In genomic region chr10:70457759-70458305, GRCh38 we compare ENCODE assay signal across 11 cellular contexts. TPM values are rescaled to one million over a fixed set of nuclear protein-coding genes. Genes with fewer than 3 reads are reported as not detected.
DNase-seq lines count a peak whose midpoint lies in the region; ATAC-seq, FAIRE-seq and TF ChIP-seq lines count a peak whose summit lies in the region.
"Had no signal": no experiment of that assay in that cellular context is flagged by ENCODE, and none has a peak within 500 bp of the region (broad histone marks: within the 10 kb centered on the region; RNA-seq: fewer than 3 reads in every experiment).

No MANE protein-coding gene starts in this region.

- no TSS peak for BruUV-seq in IMR-90 (replicated peaks; lab: Mats Ljungman, UMichigan)

- no peak overlapping the region for H3K27ac Mint-ChIP-seq in activated CD8-positive, alpha-beta T cell treated with anti-CD3 and anti-CD28 coated beads, Interleukin-2, amount 10 ng/mL, durations not matched to agents 7 days and 5 days

- no peak overlapping the region for H2AK5ac ChIP-seq in IMR-90 (ENCODE audit: low read depth, low read length)
- H2AK5ac ChIP-seq in mesendoderm (ENCODE audit: low read length): no peak overlapping the region

- H3K18ac ChIP-seq in IMR-90 (ENCODE audit: low read depth, low read length): no peak overlapping the region
- peak overlapping the region; percentile 77 for H3K18ac ChIP-seq in mesendoderm (ENCODE audit: low read length)

- no peak for TF ChIP-seq CTCF in IMR-90 (conservative IDR thresholded peaks at IDR 0.05; ENCODE audit: low read depth, low read length)
- TF ChIP-seq CTCF in colonic mucosa (IDR thresholded peaks at IDR 0.05): no peak
- no peak for TF ChIP-seq CTCF in suprapubic skin (IDR thresholded peaks at IDR 0.05)

- peak overlapping the region; percentile 79 for H2AFZ ChIP-seq in IMR-90 (replicated peaks; ENCODE audit: low read length, poor library complexity)

- intact Hi-C loops in IMR-90 (cut with micrococcal nuclease): no loop called here
- intact Hi-C loops in colonic mucosa (cut with DNase I): no loop called here

- H3K56ac ChIP-seq in IMR-90 (ENCODE audit: extremely low read depth, insufficient read depth, low read length) (no peak overlapping the region), mesendoderm (ENCODE audit: low read length) (peak overlapping the region; percentile 84)

- no peaks in the 10 kb centered on the region for H3K9me3 Mint-ChIP-seq in activated CD8-positive, alpha-beta T cell treated with anti-CD3 and anti-CD28 coated beads, Interleukin-2, amount 10 ng/mL, durations not matched to agents 7 days and 5 days (ENCODE audit: insufficient read depth)
- H3K9me3 Mint-ChIP-seq: activated T-cell treated with anti-CD3 and anti-CD28 coated beads, Interleukin-2, amount 50 U/mL, for 4 hours had no signal

- CTCF ChIA-PET in IMR-90 (lab: Yijun Ruan, JAX): interaction anchor here (0.7 to 1.2 kb wide), 3 partner anchors 27 to 746 kb away, joined by 3 to 6 read pairs (median 3); no protein-coding TSS in a partner anchor
- CTCF ChIA-PET in activated CD8-positive, alpha-beta T cell treated with anti-CD3 and anti-CD28 coated beads, Interleukin-2, amount 10 ng/mL, durations not matched to agents 7 days and 5 days (lab: Charles Lee): no interaction called here

- H3K27me3 Mint-ChIP-seq in activated CD8-positive, alpha-beta T cell treated with anti-CD3 and anti-CD28 coated beads, Interleukin-2, amount 10 ng/mL, durations not matched to agents 7 days and 5 days (ENCODE audit: low read depth): peaks cover 45% of the 10 kb centered on the region

- no peaks in the 10 kb centered on the region for H3K36me3 ChIP-seq in IMR-90 (ENCODE audit: control insufficient read depth, insufficient read depth, low read length)
- no peaks in the 10 kb centered on the region for H3K36me3 ChIP-seq in colonic mucosa
- no peaks in the 10 kb centered on the region for H3K36me3 ChIP-seq in mesendoderm (ENCODE audit: control insufficient read depth, insufficient read depth, low read length)
- H3K36me3 ChIP-seq in suprapubic skin: no peaks in the 10 kb centered on the region
- H3K36me3 ChIP-seq: HAP-1 had no signal

- H3K14ac ChIP-seq in IMR-90 (replicated peaks; ENCODE audit: low read depth, low read length): no peak overlapping the region

- no peak overlapping the region for H3K4ac ChIP-seq in IMR-90 (ENCODE audit: low read depth, low read length)
- H3K4ac ChIP-seq in mesendoderm (ENCODE audit: low read depth, low read length): peak overlapping the region; percentile 26

- H4K8ac ChIP-seq in IMR-90 (ENCODE audit: low read depth in 2 of 2, low read length in 2 of 2) (no peak overlapping the region), mesendoderm (ENCODE audit: low read depth, low read length) (no peak overlapping the region)

- H3K4me3 ChIP-seq in IMR-90 (ENCODE audit: insufficient read depth, low read depth, low read length): no peak overlapping the region
- no peak overlapping the region for H3K4me3 ChIP-seq in colonic mucosa
- no peak overlapping the region for H3K4me3 ChIP-seq in mesendoderm (ENCODE audit: low read length)
- H3K4me3 ChIP-seq in suprapubic skin: peak overlapping the region; percentile 42
- H3K4me3 ChIP-seq: HAP-1 had no signal

- H3K4me1 Mint-ChIP-seq in activated CD8-positive, alpha-beta T cell treated with anti-CD3 and anti-CD28 coated beads, Interleukin-2, amount 10 ng/mL, durations not matched to agents 7 days and 5 days (ENCODE audit: low read depth): no peaks in the 10 kb centered on the region

- no peaks in the 10 kb centered on the region for H3K79me1 ChIP-seq in IMR-90 (ENCODE audit: low read depth in 1 of 2, low read length in 2 of 2)
- no peaks in the 10 kb centered on the region for H3K79me1 ChIP-seq in mesendoderm (ENCODE audit: low read length)

- no peak overlapping the region for H2BK15ac ChIP-seq in IMR-90 (ENCODE audit: low read depth, low read length)
- no peak overlapping the region for H2BK15ac ChIP-seq in mesendoderm (replicated peaks; ENCODE audit: low read depth)

- TF ChIP-seq EP300 in suprapubic skin (IDR thresholded peaks at IDR 0.05): no peak

- H3K79me2 ChIP-seq in mesendoderm (ENCODE audit: control insufficient read depth, insufficient read depth, low read length): no peaks in the 10 kb centered on the region

- no peak overlapping the region for H3K27ac ChIP-seq in IMR-90 (ENCODE audit: insufficient read depth, low read length)
- H3K27ac ChIP-seq in colonic mucosa: no peak overlapping the region
- H3K27ac ChIP-seq in mesendoderm (ENCODE audit: low read depth, low read length): peak overlapping the region; percentile 77
- H3K27ac ChIP-seq in suprapubic skin: no peak overlapping the region

- H4K91ac ChIP-seq in IMR-90 (ENCODE audit: insufficient read depth, low read depth, low read length): no peak overlapping the region

- H2BK5ac ChIP-seq in IMR-90 (ENCODE audit: low read depth, low read length, poor library complexity, severe bottlenecking) (no peak overlapping the region), mesendoderm (ENCODE audit: low read length) (no peak overlapping the region)

- ATAC-seq in IMR-90 (ENCODE audit: low read depth) (no peak), HG02588 (IDR thresholded peaks at IDR 0.05; ENCODE audit: unreplicated experiment) (no peak), HG03139 (IDR thresholded peaks at IDR 0.05; ENCODE audit: unreplicated experiment) (no peak)
- ATAC-seq in activated CD8-positive, alpha-beta T cell treated with anti-CD3 and anti-CD28 coated beads, Interleukin-2, amount 10 ng/mL, durations not matched to agents 7 days and 5 days: no peak

- TF ChIP-seq POLR2A in IMR-90 (IDR thresholded peaks at IDR 0.05; ENCODE audit: low read depth, low read length) (no peak), suprapubic skin (IDR thresholded peaks at IDR 0.05) (no peak), H54 (IDR thresholded peaks at IDR 0.05; ENCODE audit: low read depth, low read length) (no peak)

- dilution Hi-C loops in IMR-90 (cut with HindIII; ENCODE audit: low sequenced_read_pairs, unreplicated experiment): no loop called here

- TF ChIP-seq RAD21 in IMR-90 (IDR thresholded peaks at IDR 0.05; ENCODE audit: low read length): no peak

- H2BK120ac ChIP-seq in IMR-90 (ENCODE audit: low read depth, low read length) (no peak overlapping the region), mesendoderm (ENCODE audit: low read depth, low read length) (peak overlapping the region; percentile 6)

- H3K9me1 ChIP-seq in IMR-90 (ENCODE audit: insufficient read depth, low read length): no peaks in the 10 kb centered on the region; the same call in 1 of the 2 replicates

- in situ Hi-C loops in IMR-90 (cut with MboI; ENCODE audit: low sequenced_read_pairs): no loop called here

- no peak overlapping the region for H3K23ac ChIP-seq in IMR-90 (ENCODE audit: low read depth, low read length)
- H3K23ac ChIP-seq in mesendoderm (ENCODE audit: low read length): peak overlapping the region; percentile 56

- no peaks in the 10 kb centered on the region for H3K36me3 Mint-ChIP-seq in activated CD8-positive, alpha-beta T cell treated with anti-CD3 and anti-CD28 coated beads, Interleukin-2, amount 10 ng/mL, durations not matched to agents 7 days and 5 days (ENCODE audit: low read depth)

- H3K4me1 ChIP-seq in IMR-90 (ENCODE audit: control insufficient read depth, insufficient read depth, low read length) (peaks cover 2% of the 10 kb centered on the region; the same call in 1 of the 2 replicates), colonic mucosa (peaks cover 4% of the 10 kb centered on the region), mesendoderm (ENCODE audit: control insufficient read depth, low read depth, low read length) (peaks cover 16% of the 10 kb centered on the region), suprapubic skin (peaks cover 28% of the 10 kb centered on the region)

- FAIRE-seq in H54 (lab: Jason Lieb, UNC): no peak

- no peak overlapping the region for H3K4me3 Mint-ChIP-seq in activated CD8-positive, alpha-beta T cell treated with anti-CD3 and anti-CD28 coated beads, Interleukin-2, amount 10 ng/mL, durations not matched to agents 7 days and 5 days
- H3K4me3 Mint-ChIP-seq: activated T-cell treated with anti-CD3 and anti-CD28 coated beads, Interleukin-2, amount 50 U/mL, for 4 hours had no signal

- POLR2A ChIA-PET in IMR-90 (lab: Charles Lee; ENCODE audit: unreplicated experiment): no interaction called here
- POLR2A ChIA-PET in activated CD8-positive, alpha-beta T cell treated with anti-CD3 and anti-CD28 coated beads, Interleukin-2, amount 10 ng/mL, durations not matched to agents 7 days and 5 days (lab: Charles Lee): no interaction called here

- DNase-seq in IMR-90: no peak
- DNase-seq in colonic mucosa: no peak
- no peak for DNase-seq in mesendoderm
- DNase-seq in suprapubic skin (ENCODE audit: low spot score in 2 of 2): no peak
- DNase-seq in activated CD8-positive, alpha-beta T cell treated with anti-CD3 and anti-CD28 coated beads, Interleukin-2, amount 10 ng/mL, durations not matched to agents 7 days and 5 days: no peak
- DNase-seq in H54 (ENCODE audit: insufficient read length, low spot score): no peak

- no peaks in the 10 kb centered on the region for H3K9me3 ChIP-seq in IMR-90 (ENCODE audit: control insufficient read depth, insufficient read depth, low read length)
- no peaks in the 10 kb centered on the region for H3K9me3 ChIP-seq in colonic mucosa
- H3K9me3 ChIP-seq in suprapubic skin: no peaks in the 10 kb centered on the region
- H3K9me3 ChIP-seq: HAP-1 had no signal

- no peak overlapping the region for H3K9ac ChIP-seq in IMR-90 (ENCODE audit: low read depth, low read length)
- peak overlapping the region; percentile 19 to 39 for H3K9ac ChIP-seq in colonic mucosa (ENCODE audit: low read depth in 2 of 2, low read length in 2 of 2)
- H3K9ac ChIP-seq in mesendoderm (ENCODE audit: low read length): peak overlapping the region; percentile 67

- WGBS in IMR-90 (ENCODE audit: extremely low coverage in 2 of 2, insufficient read length in 1 of 2), 2 experiments: 49% methylated on average over 3 of the region's 17 CpGs; no CpG with 5 or more reads in 1 of the 2 experiments
- WGBS in mesendoderm (ENCODE audit: extremely low coverage, insufficient coverage, low lambda C conversion rate): no CpG with 5 or more reads among the region's 17 CpGs
- 64% methylated on average over 17 of the region's 17 CpGs for WGBS in suprapubic skin

- no peaks in the 10 kb centered on the region for H4K20me1 ChIP-seq in IMR-90 (ENCODE audit: insufficient read depth, low read length)

- no peak overlapping the region for H4K5ac ChIP-seq in IMR-90 (ENCODE audit: low read depth, low read length)
- no peak overlapping the region for H4K5ac ChIP-seq in mesendoderm (ENCODE audit: low read length)

- no peak overlapping the region for H2AK9ac ChIP-seq in IMR-90 (replicated peaks; ENCODE audit: low read depth, low read length, poor library complexity)

- H3K27me3 ChIP-seq in IMR-90 (ENCODE audit: control insufficient read depth, insufficient read depth, low read length) (peaks cover 30% of the 10 kb centered on the region), colonic mucosa (peaks cover 15% of the 10 kb centered on the region), mesendoderm (ENCODE audit: insufficient read depth, low read length, poor library complexity) (no peaks in the 10 kb centered on the region), suprapubic skin (peaks cover 11% of the 10 kb centered on the region)

- H2BK20ac ChIP-seq in IMR-90 (ENCODE audit: low read depth, low read length): no peak overlapping the region

- H3K4me2 ChIP-seq in IMR-90 (ENCODE audit: low read depth, low read length) (no peak overlapping the region), mesendoderm (ENCODE audit: low read length) (peak overlapping the region; percentile 77)

RNA-seq across cellular contexts. Expression of gene NODAL, which starts 16.4 kb away (rescaled TPM):
- total RNA-seq in IMR-90 (2012; rRNA removed) (not detected in 2 replicates), colonic mucosa (under 1 TPM in 1 of 2 donors, not detected in 1; 0.17 TPM), suprapubic skin (not detected)
- not detected in 2 replicates for polyA plus RNA-seq in IMR-90 (2012; rRNA removed)
- not detected in 2 replicates for polyA plus RNA-seq in IMR-90 (2012; cell fraction: cytosol; rRNA removed)
- not detected in 2 replicates for polyA plus RNA-seq in IMR-90 (2012; cell fraction: nucleus; rRNA removed; ENCODE audit: low replicate concordance)
- 318 TPM for polyA plus RNA-seq in mesendoderm (2013, experiment 1 of 2)
- polyA plus RNA-seq in mesendoderm (2013, experiment 2 of 2): 312 TPM
- total RNA-seq in activated CD8-positive, alpha-beta T cell treated with anti-CD3 and anti-CD28 coated beads, Interleukin-2, amount 10 ng/mL, durations not matched to agents 7 days and 5 days: not detected
- total RNA-seq: activated T-cell treated with anti-CD3 and anti-CD28 coated beads, Interleukin-2, amount 50 U/mL, for 4 hours; RPMI7951 had no signal

RNA-seq across cellular contexts. Expression of gene PALD1, which starts 20.7 kb away (rescaled TPM):
- total RNA-seq in IMR-90 (2012; rRNA removed) (under 0.01 and 0.18 TPM in 2 replicates), colonic mucosa (1 to 10 TPM; 1.3 to 2.5 TPM), suprapubic skin (10 to 100 TPM in 1 of 4 donors, 1 to 10 TPM in 3; 6.2 to 12.1 (median 7.7) TPM)
- 0.12 and 0.14 TPM in 2 replicates for polyA plus RNA-seq in IMR-90 (2012; rRNA removed)
- polyA plus RNA-seq in IMR-90 (2012; cell fraction: cytosol; rRNA removed): 0.11 TPM in 2 replicates
- 0.11 and 0.26 TPM in 2 replicates for polyA plus RNA-seq in IMR-90 (2012; cell fraction: nucleus; rRNA removed; ENCODE audit: low replicate concordance)
- polyA plus RNA-seq in mesendoderm (2013, experiment 1 of 2): 14.2 TPM
- 14.9 TPM for polyA plus RNA-seq in mesendoderm (2013, experiment 2 of 2)
- total RNA-seq in activated CD8-positive, alpha-beta T cell treated with anti-CD3 and anti-CD28 coated beads, Interleukin-2, amount 10 ng/mL, durations not matched to agents 7 days and 5 days: 1 to 10 TPM; 6.2 to 6.5 TPM

RNA-seq across cellular contexts. Expression of gene EIF4EBP2, which starts 53.9 kb away (rescaled TPM):
- 15.6 and 20.8 TPM in 2 replicates for total RNA-seq in IMR-90 (2012; rRNA removed)
- polyA plus RNA-seq in IMR-90 (2012; rRNA removed): 10.4 and 13.7 TPM in 2 replicates
- polyA plus RNA-seq in IMR-90 (2012; cell fraction: cytosol; rRNA removed): 3.8 and 5.4 TPM in 2 replicates
- polyA plus RNA-seq in IMR-90 (2012; cell fraction: nucleus; rRNA removed; ENCODE audit: low replicate concordance): 2.9 and 17.2 TPM in 2 replicates
- 10 to 100 TPM; 77.1 to 77.7 TPM for total RNA-seq in colonic mucosa
- 106 TPM for polyA plus RNA-seq in mesendoderm (2013, experiment 1 of 2)
- polyA plus RNA-seq in mesendoderm (2013, experiment 2 of 2): 104 TPM
- 10 to 100 TPM; 71.7 to 91.6 (median 77.1) TPM for total RNA-seq in suprapubic skin
- total RNA-seq in activated CD8-positive, alpha-beta T cell treated with anti-CD3 and anti-CD28 coated beads, Interleukin-2, amount 10 ng/mL, durations not matched to agents 7 days and 5 days: 10 to 100 TPM; 58.7 to 60.8 TPM
